Comparison of ENCODE assay signal across 34 cellular contexts in the genomic region with DNA sequence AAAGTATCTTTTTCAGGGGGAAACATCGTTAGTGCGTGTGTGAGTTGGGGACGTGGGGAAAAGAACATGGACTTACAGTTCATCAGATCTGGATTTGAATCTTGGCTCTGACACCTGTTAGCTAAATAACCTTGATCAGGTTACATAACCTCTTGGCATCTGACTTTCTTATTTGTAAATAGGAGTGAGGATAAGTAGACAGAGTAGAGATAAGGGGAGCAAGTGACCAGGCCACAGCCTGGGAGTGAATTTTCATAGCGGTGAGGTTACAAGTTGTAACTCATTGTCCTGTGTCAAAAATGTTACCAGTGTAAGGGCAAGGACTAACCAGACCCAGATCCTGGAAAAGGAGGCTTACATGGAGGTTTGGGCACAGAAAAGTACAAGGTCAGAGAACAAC.
"Had no signal": no experiment of that assay in that cellular context is flagged by ENCODE, and none has a peak within 500 bp of the region (broad histone marks: within the 10 kb centered on the region; RNA-seq: fewer than 3 reads in every experiment).

No MANE protein-coding gene starts in this region.

- H2AFZ ChIP-seq: PC-9 had no signal

- DNase-seq: activated CD4-positive, alpha-beta memory T cell treated with anti-CD3 and anti-CD28 coated beads, Interleukin-2, amount 10 ng/mL, durations not matched to agents 7 days and 5 days; activated CD4-positive, alpha-beta T cell treated with anti-CD3 and anti-CD28 coated beads for 1 hour; activated CD4-positive, alpha-beta T cell treated with anti-CD3 and anti-CD28 coated beads for 48 hours; activated CD4-positive, CD25-positive, alpha-beta regulatory T cell; activated CD8-positive, alpha-beta memory T cell treated with anti-CD3 and anti-CD28 coated beads for 24 hours; activated CD8-positive, alpha-beta memory T cell treated with anti-CD3 and anti-CD28 coated beads, Interleukin-2, amount 10 ng/mL, durations not matched to agents 7 days and 5 days; activated CD8-positive, alpha-beta memory T cell treated with anti-CD3 and anti-CD28 coated beads, Interleukin-2, amount 50 U/mL, for 48 hours; activated effector memory CD4-positive, alpha-beta T cell treated with Interleukin-2 at 50 U/mL for 16 hours; activated naive CD4-positive, alpha-beta T cell treated with anti-CD3 and anti-CD28 coated beads, Interleukin-2, amount 10 ng/mL, durations not matched to agents 7 days and 5 days; activated naive CD8-positive, alpha-beta T cell treated with anti-CD3 and anti-CD28 coated beads, Interleukin-2, amount 50 U/mL, for 24 hours; activated T-cell treated with anti-CD3 and anti-CD28 coated beads, Interleukin-2, amount 50 U/mL, for 48 hours; anterior cingulate cortex; caudate nucleus; cerebellar nuclear complex; NCI-H1105; NCI-H1436; NCI-H187 treated with DMSO at 0.1 percent for 48 hours; NCI-H2081; NCI-H2171; NCI-H510A; NCI-H526; NCI-H82; PC-9; SIG-M5; SW 1271; T-helper 1 cell; T-helper 2 cell; T-helper 9 cell had no signal

- H3K9ac ChIP-seq: KMS-11 had no signal

- H3K4me3 ChIP-seq: PC-9 had no signal

- FAIRE-seq: bronchial epithelial cell, RCC 7860 had no signal

- ATAC-seq: activated CD8-positive, alpha-beta memory T cell treated with anti-CD3 and anti-CD28 coated beads, Interleukin-2, amount 10 ng/mL, durations not matched to agents 7 days and 5 days; activated naive CD8-positive, alpha-beta T cell treated with anti-CD3 and anti-CD28 coated beads, Interleukin-2, amount 50 U/mL, for 24 hours; Right ventricle myocardium inferior had no signal

- H3K4me2 ChIP-seq: KMS-11, PC-9 had no signal

- H3K27ac ChIP-seq: KMS-11, PC-9, RWPE1, VCaP had no signal
